In the genomic region with DNA sequence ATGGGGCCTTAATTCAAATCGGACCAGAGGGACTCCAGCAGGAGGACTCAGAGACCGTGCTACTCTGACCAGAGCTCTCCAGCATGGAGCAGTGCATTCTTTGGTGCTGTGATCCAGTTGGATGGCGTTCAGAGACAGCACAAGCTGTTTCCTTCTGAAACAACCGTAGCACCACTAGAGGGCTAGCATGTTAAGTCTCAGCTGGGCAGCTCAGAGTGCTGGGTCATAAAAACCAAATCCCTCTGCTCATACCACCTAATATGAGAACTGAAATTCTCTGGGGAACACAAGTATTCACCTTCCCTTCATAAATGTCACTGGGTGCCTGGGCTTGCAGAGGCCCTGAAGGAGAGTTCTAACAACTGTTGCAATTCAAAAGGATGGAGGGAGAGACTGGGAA, we compare ENCODE assay signal across 20 cellular contexts.
DNase-seq lines count a peak whose midpoint lies in the region; ATAC-seq and TF ChIP-seq lines count a peak whose summit lies in the region.
"Had no signal": no experiment of that assay in that cellular context is flagged by ENCODE, and none has a peak within 500 bp of the region (broad histone marks: within the 10 kb centered on the region; RNA-seq: fewer than 3 reads in every experiment).

No MANE protein-coding gene starts in this region.

- peaks cover 4% of the 10 kb centered on the region for H3K4me1 Mint-ChIP-seq in stimulated activated effector memory CD8-positive, alpha-beta T cell treated with anti-CD3 and anti-CD28 coated beads, Interleukin-12 subunit alpha, Interleukin-12 subunit beta, amount 100 ng/mL, for 72 hours
- no peaks in the 10 kb centered on the region for H3K4me1 Mint-ChIP-seq in activated CD4-positive, alpha-beta T cell treated with anti-CD3 and anti-CD28 coated beads, Interleukin-2, amount 10 ng/mL, durations not matched to agents 7 days and 5 days
- H3K4me1 Mint-ChIP-seq: IgD-negative memory B cell had no signal

- TF ChIP-seq CTCF in OCI-LY3 (IDR thresholded peaks at IDR 0.05; ENCODE audit: low read depth, low read length) (peak; percentile 30), epithelial cell of proximal tubule (conservative IDR thresholded peaks at IDR 0.05; ENCODE audit: low read depth, low read length) (peak; percentile 34)

- H3K9me3 Mint-ChIP-seq in stimulated activated effector memory CD8-positive, alpha-beta T cell treated with anti-CD3 and anti-CD28 coated beads, Interleukin-12 subunit alpha, Interleukin-12 subunit beta, amount 100 ng/mL, for 72 hours = no peaks in the 10 kb centered on the region
- no peaks in the 10 kb centered on the region for H3K9me3 Mint-ChIP-seq in activated CD4-positive, alpha-beta T cell treated with anti-CD3 and anti-CD28 coated beads, Interleukin-2, amount 10 ng/mL, durations not matched to agents 7 days and 5 days
- H3K9me3 Mint-ChIP-seq: IgD-negative memory B cell, natural killer cell had no signal

- H3K27me3 ChIP-seq in OCI-LY3 (ENCODE audit: low read depth, low read length) = no peaks in the 10 kb centered on the region

- no peak overlapping the region for H2AFZ ChIP-seq in OCI-LY3 (ENCODE audit: low read depth, low read length)

- H4K20me1 ChIP-seq in OCI-LY3 (ENCODE audit: insufficient read depth, low read length) = no peaks in the 10 kb centered on the region; the same call in 1 of the 2 replicates

- H3K4me2 ChIP-seq in OCI-LY3 (ENCODE audit: low read length) = no peak overlapping the region

- no peak overlapping the region for H3K9ac ChIP-seq in OCI-LY3 (ENCODE audit: low read length)

- CTCF ChIA-PET in activated CD4-positive, alpha-beta T cell treated with anti-CD3 and anti-CD28 coated beads, Interleukin-2, amount 10 ng/mL, durations not matched to agents 7 days and 5 days (lab: Charles Lee) = no interaction called here

- H3K4me3 ChIP-seq in OCI-LY3 (ENCODE audit: low read length) = no peak overlapping the region
- no peak overlapping the region for H3K4me3 ChIP-seq in epithelial cell of proximal tubule (ENCODE audit: low read depth, low read length)
- H3K4me3 ChIP-seq: skin epidermis had no signal

- no peaks in the 10 kb centered on the region for H3K27me3 Mint-ChIP-seq in activated CD4-positive, alpha-beta T cell treated with anti-CD3 and anti-CD28 coated beads, Interleukin-2, amount 10 ng/mL, durations not matched to agents 7 days and 5 days
- H3K27me3 Mint-ChIP-seq: IgD-negative memory B cell had no signal

- peaks cover 39% of the 10 kb centered on the region for H3K36me3 ChIP-seq in OCI-LY3 (replicated peaks; ENCODE audit: low read depth, low read length)

- ATAC-seq in stimulated activated effector memory CD8-positive, alpha-beta T cell treated with anti-CD3 and anti-CD28 coated beads, Interleukin-12 subunit alpha, Interleukin-12 subunit beta, amount 100 ng/mL, for 72 hours = no peak
- no peak for ATAC-seq in GM21423 (IDR thresholded peaks at IDR 0.05; ENCODE audit: unreplicated experiment)
- ATAC-seq: natural killer cell had no signal

- no peaks in the 10 kb centered on the region for H3K9me3 ChIP-seq in OCI-LY3 (ENCODE audit: insufficient read depth, low read length)

- POLR2A ChIA-PET in activated CD4-positive, alpha-beta T cell treated with anti-CD3 and anti-CD28 coated beads, Interleukin-2, amount 10 ng/mL, durations not matched to agents 7 days and 5 days (lab: Charles Lee) = no interaction called here

- H3K36me3 Mint-ChIP-seq in stimulated activated effector memory CD8-positive, alpha-beta T cell treated with anti-CD3 and anti-CD28 coated beads, Interleukin-12 subunit alpha, Interleukin-12 subunit beta, amount 100 ng/mL, for 72 hours = peaks cover 98% of the 10 kb centered on the region
- H3K36me3 Mint-ChIP-seq in activated CD4-positive, alpha-beta T cell treated with anti-CD3 and anti-CD28 coated beads, Interleukin-2, amount 10 ng/mL, durations not matched to agents 7 days and 5 days (ENCODE audit: low read depth) = peaks cover 45% of the 10 kb centered on the region

- H3K27ac ChIP-seq in OCI-LY3 (ENCODE audit: low read length) = no peak overlapping the region
- H3K27ac ChIP-seq: skin epidermis had no signal

- no peak overlapping the region for H3K4me3 Mint-ChIP-seq in stimulated activated effector memory CD8-positive, alpha-beta T cell treated with anti-CD3 and anti-CD28 coated beads, Interleukin-12 subunit alpha, Interleukin-12 subunit beta, amount 100 ng/mL, for 72 hours
- H3K4me3 Mint-ChIP-seq in activated CD4-positive, alpha-beta T cell treated with anti-CD3 and anti-CD28 coated beads, Interleukin-2, amount 10 ng/mL, durations not matched to agents 7 days and 5 days = no peak overlapping the region
- H3K4me3 Mint-ChIP-seq: IgD-negative memory B cell, natural killer cell had no signal

- DNase-seq in NCI-H82 (lab: John Stamatoyannopoulos, UW) (peak; percentile 4), NCI-H82 treated with DMSO at 0.1 percent for 48 hours (lab: John Stamatoyannopoulos, UW; ENCODE audit: unreplicated experiment) (no peak), epithelial cell of proximal tubule (ENCODE audit: low read depth) (no peak), NCI-H510A treated with DMSO at 0.1 percent for 48 hours (lab: John Stamatoyannopoulos, UW) (no peak)
- no peak for DNase-seq in stimulated activated effector memory CD8-positive, alpha-beta T cell treated with anti-CD3 and anti-CD28 coated beads, Interleukin-12 subunit alpha, Interleukin-12 subunit beta, amount 100 ng/mL, for 72 hours (ENCODE audit: low spot score in 2 of 2)
- no peak for DNase-seq in activated CD4-positive, alpha-beta T cell treated with anti-CD3 and anti-CD28 coated beads, Interleukin-2, amount 10 ng/mL, durations not matched to agents 7 days and 5 days
- DNase-seq: activated CD4-positive, alpha-beta T cell treated with anti-CD3 and anti-CD28 coated beads for 48 hours; activated gamma-delta T cell; central memory CD4-positive, alpha-beta T cell; DMS153; H7; islet precursor cell; natural killer cell; NCI-H187 treated with DMSO at 0.1 percent for 48 hours; T-helper 1 cell; trophoblast cell had no signal

- H3K4me1 ChIP-seq in OCI-LY3 (ENCODE audit: low read length) = peaks cover 5% of the 10 kb centered on the region

- no peaks in the 10 kb centered on the region for H3K79me2 ChIP-seq in OCI-LY3 (ENCODE audit: low read length)

- H3K27ac Mint-ChIP-seq in stimulated activated effector memory CD8-positive, alpha-beta T cell treated with anti-CD3 and anti-CD28 coated beads, Interleukin-12 subunit alpha, Interleukin-12 subunit beta, amount 100 ng/mL, for 72 hours = peak overlapping the region; percentile 54
- no peak overlapping the region for H3K27ac Mint-ChIP-seq in activated CD4-positive, alpha-beta T cell treated with anti-CD3 and anti-CD28 coated beads, Interleukin-2, amount 10 ng/mL, durations not matched to agents 7 days and 5 days
